Comparison of ENCODE assay signal across 37 cellular contexts in the genomic region with DNA sequence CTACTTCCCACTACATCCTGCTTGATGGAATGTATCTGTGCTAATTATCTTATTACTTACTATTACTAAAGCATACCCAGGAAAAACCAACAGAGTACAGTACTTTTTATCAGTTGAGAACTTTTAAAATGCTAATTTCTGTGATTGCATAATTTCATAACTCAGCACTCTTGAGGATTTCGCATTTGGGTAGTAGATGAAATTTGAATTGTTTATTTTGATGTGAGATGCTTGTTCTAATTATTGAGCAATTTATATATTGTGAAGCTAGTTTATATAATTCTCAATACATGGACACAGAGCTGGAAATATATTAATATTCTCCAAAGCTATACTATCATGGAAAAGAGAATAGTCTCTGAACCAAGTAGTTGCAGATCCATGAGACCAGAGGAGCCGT.
DNase-seq lines count a peak whose midpoint lies in the region; ATAC-seq, FAIRE-seq and TF ChIP-seq lines count a peak whose summit lies in the region.
"Had no signal": no experiment of that assay in that cellular context is flagged by ENCODE, and none has a peak within 500 bp of the region (broad histone marks: within the 10 kb centered on the region; RNA-seq: fewer than 3 reads in every experiment).

No MANE protein-coding gene starts in this region.

- no peak overlapping the region for H3K4me3 Mint-ChIP-seq in activated CD8-positive, alpha-beta memory T cell treated with anti-CD3 and anti-CD28 coated beads, Interleukin-2, amount 10 ng/mL, durations not matched to agents 7 days and 5 days
- H3K4me3 Mint-ChIP-seq: B cell; CD14-positive monocyte; CD4-positive, alpha-beta memory T cell; CD4-positive, alpha-beta T cell; CD4-positive, CD25-positive, alpha-beta regulatory T cell; CD8-positive, alpha-beta memory T cell; CD8-positive, alpha-beta T cell had no signal

- peaks cover 5% of the 10 kb centered on the region for H3K27me3 Mint-ChIP-seq in activated CD8-positive, alpha-beta memory T cell treated with anti-CD3 and anti-CD28 coated beads, Interleukin-2, amount 10 ng/mL, durations not matched to agents 7 days and 5 days
- H3K27me3 Mint-ChIP-seq: B cell; CD4-positive, CD25-positive, alpha-beta regulatory T cell had no signal

- H3K27me3 ChIP-seq in HepG2 (ENCODE audit: control insufficient read depth in 1 of 2, insufficient read depth in 2 of 2, low read length in 2 of 2) (peaks cover 1 to 24% of the 10 kb centered on the region in 2 experiments; a peak in 2 of 5 replicates), right lobe of liver (no peaks in the 10 kb centered on the region), A673 (replicated peaks; ENCODE audit: insufficient read depth, low read depth, low read length, poor library complexity) (no peaks in the 10 kb centered on the region), K562 (ENCODE audit: control insufficient read depth in 2 of 2, insufficient read depth in 2 of 2, low read length in 2 of 2) (peaks cover 3 to 14% of the 10 kb centered on the region in 2 experiments; a peak in 3 of 5 replicates), left ventricle myocardium inferior (ENCODE audit: low read depth) (peaks cover 7% of the 10 kb centered on the region)
- H3K27me3 ChIP-seq: BE2C; BLaER1; BLaER1 treated with 17β-estradiol and CSF1 and Interleukin-3, amounts not matched to agents 10 nM and 100 nM had no signal

- ATAC-seq in HepG2, result no peak
- no peak for ATAC-seq in right lobe of liver
- no peak for ATAC-seq in K562
- ATAC-seq in activated CD8-positive, alpha-beta memory T cell treated with anti-CD3 and anti-CD28 coated beads, Interleukin-2, amount 10 ng/mL, durations not matched to agents 7 days and 5 days, result no peak
- ATAC-seq: A549; CD8-positive, alpha-beta T cell had no signal

- no peaks in the 10 kb centered on the region for H3K36me3 Mint-ChIP-seq in activated CD8-positive, alpha-beta memory T cell treated with anti-CD3 and anti-CD28 coated beads, Interleukin-2, amount 10 ng/mL, durations not matched to agents 7 days and 5 days
- H3K36me3 Mint-ChIP-seq: CD14-positive monocyte; CD4-positive, alpha-beta memory T cell; CD4-positive, CD25-positive, alpha-beta regulatory T cell; CD8-positive, alpha-beta memory T cell; CD8-positive, alpha-beta T cell had no signal

- no peaks in the 10 kb centered on the region for H3K9me3 Mint-ChIP-seq in activated CD8-positive, alpha-beta memory T cell treated with anti-CD3 and anti-CD28 coated beads, Interleukin-2, amount 10 ng/mL, durations not matched to agents 7 days and 5 days (ENCODE audit: low read depth)
- H3K9me3 Mint-ChIP-seq: CD4-positive, alpha-beta memory T cell; CD4-positive, alpha-beta T cell; CD8-positive, alpha-beta T cell had no signal

- POLR2A ChIA-PET in HepG2 (lab: Yijun Ruan, JAX) (no interaction called here), A673 (lab: Charles Lee; ENCODE audit: low non-redundant PET) (interaction anchor here (0.6 kb wide), 1 partner anchor 245 kb away, joined by 14 read pairs; no protein-coding TSS in a partner anchor), K562 (lab: Yijun Ruan, JAX) (interaction anchor here (0.6 kb wide), 2 partner anchors 10 to 19 kb away, joined by 3 read pairs; no protein-coding TSS in a partner anchor)

- no peak overlapping the region for H3K4me3 ChIP-seq in HepG2 (replicated peaks in 1 of 3; ENCODE audit: insufficient read depth in 1 of 3, low read depth in 2 of 3, low read length in 3 of 3)
- no peak overlapping the region for H3K4me3 ChIP-seq in right lobe of liver
- H3K4me3 ChIP-seq in A673 (ENCODE audit: low read depth, low read length, poor library complexity, severe bottlenecking), result no peak overlapping the region
- H3K4me3 ChIP-seq in SK-N-MC, result no peak overlapping the region
- H3K4me3 ChIP-seq in K562, result no peak overlapping the region
- H3K4me3 ChIP-seq in left ventricle myocardium inferior, result no peak overlapping the region
- H3K4me3 ChIP-seq: A549; BLaER1; BLaER1 treated with 17β-estradiol and CSF1 and Interleukin-3, amounts not matched to agents 10 nM and 100 nM had no signal

- intact Hi-C loops in HepG2 (cut with micrococcal nuclease; ENCODE audit: unreplicated experiment) (no loop called here), right lobe of liver (cut with DNase I) (no loop called here), A673 (cut with micrococcal nuclease; ENCODE audit: unreplicated experiment) (no loop called here), K562 (cut with micrococcal nuclease) (no loop called here), left ventricle myocardium inferior (cut with micrococcal nuclease) (no loop called here)

- FAIRE-seq in HepG2 (lab: Jason Lieb, UNC) (no peak), K562 (lab: Jason Lieb, UNC) (no peak)
- FAIRE-seq: A204.1, A549, D721Med had no signal

- BruUV-seq in HepG2 (replicated peaks; lab: Mats Ljungman, UMichigan) (no TSS peak), A673 (replicated peaks; lab: Mats Ljungman, UMichigan) (no TSS peak), K562 (replicated peaks; lab: Mats Ljungman, UMichigan) (no TSS peak)

- H3K9me1 ChIP-seq in K562 (ENCODE audit: control insufficient read depth, insufficient read depth, low read length), result no peaks in the 10 kb centered on the region

- H2AFZ ChIP-seq in HepG2 (ENCODE audit: low read length) (no peak overlapping the region), K562 (ENCODE audit: low read depth, low read length) (no peak overlapping the region)

- no peaks in the 10 kb centered on the region for H3K4me1 Mint-ChIP-seq in activated CD8-positive, alpha-beta memory T cell treated with anti-CD3 and anti-CD28 coated beads, Interleukin-2, amount 10 ng/mL, durations not matched to agents 7 days and 5 days
- H3K4me1 Mint-ChIP-seq: B cell; CD14-positive monocyte; CD4-positive, alpha-beta memory T cell; CD4-positive, CD25-positive, alpha-beta regulatory T cell; CD8-positive, alpha-beta memory T cell had no signal

- H3K9ac ChIP-seq in HepG2 (ENCODE audit: insufficient read depth, low read depth, low read length), result no peak overlapping the region
- H3K9ac ChIP-seq in SK-N-MC (ENCODE audit: insufficient read length), result no peak overlapping the region
- no peak overlapping the region for H3K9ac ChIP-seq in K562 (ENCODE audit: insufficient read depth in 1 of 2, low read depth in 2 of 2, low read length in 2 of 2)
- H3K9ac ChIP-seq: BLaER1; BLaER1 treated with 17β-estradiol and CSF1 and Interleukin-3, amounts not matched to agents 10 nM and 100 nM had no signal

- H3K79me2 ChIP-seq in HepG2 (ENCODE audit: insufficient read depth, low read length) (no peaks in the 10 kb centered on the region), K562 (ENCODE audit: control insufficient read depth, insufficient read depth, low read length) (no peaks in the 10 kb centered on the region)

- H3K36me3 ChIP-seq in HepG2 (replicated peaks in 1 of 2; ENCODE audit: control insufficient read depth in 1 of 2, insufficient read depth in 2 of 2, low read length in 2 of 2) (no peaks in the 10 kb centered on the region), right lobe of liver (no peaks in the 10 kb centered on the region), A673 (ENCODE audit: insufficient read depth, low read length, poor library complexity, severe bottlenecking) (no peaks in the 10 kb centered on the region), SK-N-MC (ENCODE audit: insufficient read depth, low read length) (no peaks in the 10 kb centered on the region), K562 (ENCODE audit: control insufficient read depth, insufficient read depth, low read length) (no peaks in the 10 kb centered on the region), left ventricle myocardium inferior (no peaks in the 10 kb centered on the region)
- H3K36me3 ChIP-seq: BE2C; BLaER1; BLaER1 treated with 17β-estradiol and CSF1 and Interleukin-3, amounts not matched to agents 10 nM and 100 nM had no signal

- TF ChIP-seq EP300 in HepG2 (IDR thresholded peaks at IDR 0.05; ENCODE audit: low read depth in 2 of 2, low read length in 2 of 2), result no peak
- TF ChIP-seq EP300 in HepG2 (CRISPR knock-in tag; IDR thresholded peaks at IDR 0.05; ENCODE audit: borderline replicate concordance), result no peak
- TF ChIP-seq EP300 in K562 (IDR thresholded peaks at IDR 0.05; ENCODE audit: low read length), result no peak

- DNase-seq in HepG2 (ENCODE audit: low spot score) (no peak), right lobe of liver (no peak), A673 (ENCODE audit: low spot score) (peak; percentile 11), SK-N-MC (ENCODE audit: low read depth, low spot score) (peak; percentile 16), K562 (ENCODE audit: extremely low read depth in 1 of 4, low spot score in 3 of 4) (no peak), NCI-H774 (lab: John Stamatoyannopoulos, UW) (no peak), left ventricle myocardium inferior (no peak)
- no peak for DNase-seq in activated CD8-positive, alpha-beta memory T cell treated with anti-CD3 and anti-CD28 coated beads, Interleukin-2, amount 10 ng/mL, durations not matched to agents 7 days and 5 days
- DNase-seq: 8988T; ACHN; AML-193; BE2C; C1 segment of cervical spinal cord; Caco-2; Calu3; CD4-positive, alpha-beta memory T cell; CD4-positive, alpha-beta T cell; CD4-positive, CD25-positive, alpha-beta regulatory T cell; CD8-positive, alpha-beta memory T cell; CD8-positive, alpha-beta T cell; COR-L47; DMS 273 treated with DMSO at 0.1 percent for 48 hours; DMS153; DMS53; DMS79; DMS79 treated with DMSO at 0.1 percent for 48 hours; DND-41; EL had no signal

- no peak for TF ChIP-seq CTCF in HepG2 (CRISPR knock-in tag; IDR thresholded peaks at IDR 0.05)
- no peak for TF ChIP-seq CTCF in right lobe of liver (IDR thresholded peaks at IDR 0.05)
- no peak for TF ChIP-seq CTCF in A673 (conservative IDR thresholded peaks at IDR 0.05; ENCODE audit: low read depth, low read length)
- TF ChIP-seq CTCF in K562 (IDR thresholded peaks at IDR 0.05 in 2 of 3, conservative IDR thresholded peaks at IDR 0.05 in 1 of 3; ENCODE audit: insufficient read depth in 2 of 3, low read depth in 1 of 3, low read length in 3 of 3), result no peak
- TF ChIP-seq CTCF in left ventricle myocardium inferior (IDR thresholded peaks at IDR 0.05; ENCODE audit: borderline replicate concordance), result no peak

- in situ Hi-C loops in HepG2 (cut with HindIII; ENCODE audit: extremely low pct_ligation_motif_present, low pct_unique_long_range_greater_than_20kb), result no loop called here
- in situ Hi-C loops in K562 (cut with MboI), result loop anchor here (10.0 kb wide), 1 partner anchor 376 kb away; no protein-coding TSS in a partner anchor

- H3K27ac Mint-ChIP-seq in activated CD8-positive, alpha-beta memory T cell treated with anti-CD3 and anti-CD28 coated beads, Interleukin-2, amount 10 ng/mL, durations not matched to agents 7 days and 5 days, result no peak overlapping the region
- H3K27ac Mint-ChIP-seq: B cell; CD14-positive monocyte; CD4-positive, alpha-beta memory T cell; CD4-positive, alpha-beta T cell; CD4-positive, CD25-positive, alpha-beta regulatory T cell; CD8-positive, alpha-beta memory T cell; CD8-positive, alpha-beta T cell had no signal

- no peak overlapping the region for H3K4me2 ChIP-seq in HepG2 (ENCODE audit: low read depth, low read length)
- no peak overlapping the region for H3K4me2 ChIP-seq in K562 (ENCODE audit: insufficient read depth, low read length)
- H3K4me2 ChIP-seq: A549; BLaER1; BLaER1 treated with 17β-estradiol and CSF1 and Interleukin-3, amounts not matched to agents 10 nM and 100 nM had no signal

- H3K4me1 ChIP-seq in HepG2 (ENCODE audit: insufficient read depth, low read length), result no peaks in the 10 kb centered on the region
- no peaks in the 10 kb centered on the region for H3K4me1 ChIP-seq in right lobe of liver
- H3K4me1 ChIP-seq in A673 (ENCODE audit: insufficient read depth, low read length, poor library complexity, severe bottlenecking), result no peaks in the 10 kb centered on the region
- H3K4me1 ChIP-seq in K562 (replicated peaks in 1 of 2; ENCODE audit: control insufficient read depth in 2 of 2, insufficient read depth in 2 of 2, low read length in 2 of 2), result no peaks in the 10 kb centered on the region
- H3K4me1 ChIP-seq in left ventricle myocardium inferior, result no peaks in the 10 kb centered on the region
- H3K4me1 ChIP-seq: A549; BE2C; BLaER1; BLaER1 treated with 17β-estradiol and CSF1 and Interleukin-3, amounts not matched to agents 10 nM and 100 nM; Caco-2 had no signal

- H4K20me1 ChIP-seq in HepG2 (ENCODE audit: insufficient read depth, low read length), result no peaks in the 10 kb centered on the region
- H4K20me1 ChIP-seq in K562 (replicated peaks; ENCODE audit: control insufficient read depth, insufficient read depth, low read length), result no peaks in the 10 kb centered on the region
- H4K20me1 ChIP-seq: BLaER1; BLaER1 treated with 17β-estradiol and CSF1 and Interleukin-3, amounts not matched to agents 10 nM and 100 nM had no signal

- CTCF ChIA-PET in HepG2 (lab: Yijun Ruan, JAX; ENCODE audit: low intra/inter-chr PET ratio, low total read pairs), result no interaction called here
- CTCF ChIA-PET in A673 (lab: Charles Lee), result no interaction called here
- CTCF ChIA-PET in K562 (lab: Yijun Ruan, JAX; ENCODE audit: low intra/inter-chr PET ratio), result no interaction called here
- CTCF ChIA-PET in activated CD8-positive, alpha-beta memory T cell treated with anti-CD3 and anti-CD28 coated beads, Interleukin-2, amount 10 ng/mL, durations not matched to agents 7 days and 5 days (lab: Charles Lee), result no interaction called here

- H3K27ac ChIP-seq in HepG2 (ENCODE audit: extremely low read length, insufficient read depth, low read length) (no peak overlapping the region), right lobe of liver (no peak overlapping the region), A673 (ENCODE audit: low read depth, low read length, poor library complexity, severe bottlenecking) (no peak overlapping the region), SK-N-MC (no peak overlapping the region), K562 (ENCODE audit: extremely low read depth, low read depth, low read length) (no peak overlapping the region), left ventricle myocardium inferior (replicated peaks) (no peak overlapping the region)
- H3K27ac ChIP-seq: 22Rv1; A549; BLaER1; BLaER1 treated with 17β-estradiol and CSF1 and Interleukin-3, amounts not matched to agents 10 nM and 100 nM; C4-2B had no signal

- 65% methylated on average over 2 of the region's 2 CpGs for WGBS in HepG2 (ENCODE audit: low lambda C conversion rate)
- WGBS in right lobe of liver (ENCODE audit: insufficient coverage, low coverage, low lambda C conversion rate, missing lambda C conversion rate), result 85% methylated on average over 2 of the region's 2 CpGs
- WGBS in K562 (ENCODE audit: insufficient coverage, low coverage, missing lambda C conversion rate), result 14% methylated on average over 2 of the region's 2 CpGs

- TF ChIP-seq POLR2A in HepG2 (IDR thresholded peaks at IDR 0.05; ENCODE audit: insufficient read depth in 1 of 2, low read depth in 2 of 2, low read length in 2 of 2), result no peak
- no peak for TF ChIP-seq POLR2A in right lobe of liver (IDR thresholded peaks at IDR 0.05)
- TF ChIP-seq POLR2A in K562 (conservative IDR thresholded peaks at IDR 0.05), result no peak

- no peak for TF ChIP-seq RAD21 in HepG2 (CRISPR knock-in tag; IDR thresholded peaks at IDR 0.05)
- TF ChIP-seq RAD21 in K562 (CRISPR knock-in tag; conservative IDR thresholded peaks at IDR 0.05 in 1 of 2, IDR thresholded peaks at IDR 0.05 in 1 of 2), result no peak

- H3K9me3 ChIP-seq in HepG2 (ENCODE audit: low read length) (0 out of 2 replicates have a peak, but pooled peaks cover 10% of the 10 kb centered on the region), right lobe of liver (no peaks in the 10 kb centered on the region), A673 (ENCODE audit: low read depth, low read length, poor library complexity, severe bottlenecking) (no peaks in the 10 kb centered on the region), SK-N-MC (ENCODE audit: low read depth, low read length) (no peaks in the 10 kb centered on the region), K562 (replicated peaks; ENCODE audit: control insufficient read depth, insufficient read depth, low read depth, low read length) (no peaks in the 10 kb centered on the region), left ventricle myocardium inferior (replicated peaks) (no peaks in the 10 kb centered on the region)
- H3K9me3 ChIP-seq: A549, BE2C, Caco-2 had no signal

Comparison
In these comparisons a context has a peak if more than half of its experiments do, and no peak if none do; other contexts are left out.
1. DNase-seq: peak in A673 (single experiment) and SK-N-MC (single experiment); none in HepG2 (single experiment), right lobe of liver (0 of 3), K562 (0 of 4), NCI-H774 (single experiment), left ventricle myocardium inferior (single experiment) and activated CD8-positive, alpha-beta memory T cell treated with anti-CD3 and anti-CD28 coated beads, Interleukin-2, amount 10 ng/mL, durations not matched to agents 7 days and 5 days (single experiment).